In the genomic region with DNA sequence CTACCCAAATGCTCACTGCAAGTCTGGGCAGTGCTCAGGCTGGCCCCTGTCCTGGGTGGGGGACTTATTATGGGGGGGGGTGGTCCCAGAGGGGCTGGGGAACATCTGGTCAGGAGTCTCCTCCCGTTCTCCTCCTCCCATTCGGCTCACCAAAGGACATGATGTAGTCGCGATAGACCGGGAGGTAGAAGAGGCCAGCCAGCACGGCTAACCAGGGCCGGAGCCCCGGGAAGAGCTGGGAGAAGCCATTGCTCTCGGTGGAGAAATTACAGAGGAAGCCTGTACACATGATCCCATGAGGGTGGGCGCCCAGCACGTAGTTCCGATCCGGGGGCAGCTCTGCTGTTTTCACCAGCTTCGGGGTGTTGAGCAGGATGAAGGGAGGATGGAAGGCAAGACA, we compare ENCODE assay signal across 2 cellular contexts.
TF ChIP-seq lines count a peak whose summit lies in the region.

No MANE protein-coding gene starts in this region.

TF ChIP-seq in GM23338, 12 proteins besides CTCF, POLR2A, EP300 and RAD21 (continues in another document):
- TF ChIP-seq ZNF114 (CRISPR knock-in tag; IDR thresholded peaks at IDR 0.05) (no peak), ZNF462 (CRISPR knock-in tag; IDR thresholded peaks at IDR 0.05) (no peak), REST (IDR thresholded peaks at IDR 0.05; ENCODE audit: unreplicated experiment) (no peak), POLR2AphosphoS5 (IDR thresholded peaks at IDR 0.05; ENCODE audit: low read depth) (no peak), NANOG (IDR thresholded peaks at IDR 0.05; ENCODE audit: borderline replicate concordance) (no peak), EZH2 (IDR thresholded peaks at IDR 0.05; ENCODE audit: low read depth, unreplicated experiment) (no peak), STAT1 (IDR thresholded peaks at IDR 0.05; ENCODE audit: unreplicated experiment) (no peak), JUNB (IDR thresholded peaks at IDR 0.05; ENCODE audit: unreplicated experiment) (no peak), CREB1 (CRISPR knock-in tag; IDR thresholded peaks at IDR 0.05; ENCODE audit: low read depth) (no peak)
- TF ChIP-seq, protein P1, sequence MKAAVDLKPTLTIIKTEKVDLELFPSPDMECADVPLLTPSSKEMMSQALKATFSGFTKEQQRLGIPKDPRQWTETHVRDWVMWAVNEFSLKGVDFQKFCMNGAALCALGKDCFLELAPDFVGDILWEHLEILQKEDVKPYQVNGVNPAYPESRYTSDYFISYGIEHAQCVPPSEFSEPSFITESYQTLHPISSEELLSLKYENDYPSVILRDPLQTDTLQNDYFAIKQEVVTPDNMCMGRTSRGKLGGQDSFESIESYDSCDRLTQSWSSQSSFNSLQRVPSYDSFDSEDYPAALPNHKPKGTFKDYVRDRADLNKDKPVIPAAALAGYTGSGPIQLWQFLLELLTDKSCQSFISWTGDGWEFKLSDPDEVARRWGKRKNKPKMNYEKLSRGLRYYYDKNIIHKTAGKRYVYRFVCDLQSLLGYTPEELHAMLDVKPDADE (IDR thresholded peaks at IDR 0.05) = no peak

TF ChIP-seq in H1, 55 proteins besides CTCF, POLR2A, EP300 and RAD21:
- TF ChIP-seq BACH1 (IDR thresholded peaks at IDR 0.05; ENCODE audit: low read length) (no peak), SP2 (IDR thresholded peaks at IDR 0.05; ENCODE audit: low read length) (no peak), EZH2 (IDR thresholded peaks at IDR 0.05; ENCODE audit: low read depth, low read length, severe bottlenecking) (no peak), HDAC2 (IDR thresholded peaks at IDR 0.05; ENCODE audit: borderline replicate concordance in 1 of 2, low read depth in 2 of 2, low read length in 2 of 2) (no peak), KDM4A (IDR thresholded peaks at IDR 0.05; ENCODE audit: low read depth, low read length, severe bottlenecking) (no peak), ASH2L (IDR thresholded peaks at IDR 0.05; ENCODE audit: low read length) (no peak), BCL11A (IDR thresholded peaks at IDR 0.05; ENCODE audit: low read depth in 2 of 2, low read length in 2 of 2) (no peak), CBX5 (IDR thresholded peaks at IDR 0.05; ENCODE audit: low read depth, low read length) (no peak), SAP30 (IDR thresholded peaks at IDR 0.05; ENCODE audit: insufficient read depth, insufficient replicate concordance, low read length) (no peak), GABPA (IDR thresholded peaks at IDR 0.05; ENCODE audit: borderline replicate concordance, insufficient read depth, low read length) (no peak), FOSL1 (IDR thresholded peaks at IDR 0.05; ENCODE audit: insufficient read depth, low read depth, low read length) (no peak)
